Comparison of ENCODE assay signal across 23 cellular contexts in the genomic region with DNA sequence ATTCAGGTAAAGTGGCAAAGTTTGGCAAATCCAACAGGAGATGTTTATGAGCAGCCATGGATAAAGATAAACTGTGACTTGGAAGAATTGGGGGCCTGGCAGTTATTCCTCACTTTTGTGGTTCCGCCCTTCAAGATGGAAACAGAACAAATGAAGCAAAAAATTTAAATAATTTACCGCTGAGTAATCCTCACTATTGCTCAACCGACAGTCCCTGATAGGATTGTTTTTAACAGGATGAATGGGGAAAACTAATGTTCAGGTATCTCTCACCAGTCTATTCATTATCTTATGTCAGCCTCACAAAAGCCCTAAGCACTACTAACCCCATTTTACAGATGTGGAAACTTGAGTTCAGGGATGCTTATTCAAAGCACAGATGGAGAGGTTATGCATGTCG.
DNase-seq lines count a peak whose midpoint lies in the region; TF ChIP-seq lines count a peak whose summit lies in the region.
"Had no signal": no experiment of that assay in that cellular context is flagged by ENCODE, and none has a peak within 500 bp of the region (broad histone marks: within the 10 kb centered on the region; RNA-seq: fewer than 3 reads in every experiment).

No MANE protein-coding gene starts in this region.

- H3K4me3 Mint-ChIP-seq in nephron progenitor cell = no peak overlapping the region
- H3K4me3 Mint-ChIP-seq: CD4-positive, alpha-beta T cell had no signal

- H3K4me3 ChIP-seq in choroid plexus epithelial cell (ENCODE audit: low read depth, low read length) (no peak overlapping the region), Karpas-422 (ENCODE audit: low read length) (no peak overlapping the region)
- H3K4me3 ChIP-seq: A549; BLaER1 treated with 17β-estradiol and CSF1 and Interleukin-3, amounts not matched to agents 10 nM and 100 nM; GM23248; SJSA1 had no signal

- no peaks in the 10 kb centered on the region for H3K4me1 ChIP-seq in Karpas-422 (ENCODE audit: low read length)

- H3K4me1 Mint-ChIP-seq in nephron progenitor cell = peaks cover under 1% of the 10 kb centered on the region

- no peaks in the 10 kb centered on the region for H3K36me3 ChIP-seq in Karpas-422 (ENCODE audit: insufficient read depth, low read length)

- peaks cover 3% of the 10 kb centered on the region for H3K27me3 Mint-ChIP-seq in nephron progenitor cell (ENCODE audit: low read depth, poor library complexity)
- H3K27me3 Mint-ChIP-seq: CD4-positive, alpha-beta T cell had no signal

- no peaks in the 10 kb centered on the region for H4K20me1 ChIP-seq in Karpas-422 (ENCODE audit: insufficient read depth, low read depth, low read length)

- no peaks in the 10 kb centered on the region for H3K9me3 Mint-ChIP-seq in nephron progenitor cell
- H3K9me3 Mint-ChIP-seq: CD4-positive, alpha-beta T cell had no signal

- no peak overlapping the region for H3K4me2 ChIP-seq in Karpas-422 (ENCODE audit: low read depth, low read length, poor library complexity, severe bottlenecking)
- H3K4me2 ChIP-seq: BLaER1 treated with 17β-estradiol and CSF1 and Interleukin-3, amounts not matched to agents 10 nM and 100 nM had no signal

- peaks cover 29% of the 10 kb centered on the region for H3K36me3 Mint-ChIP-seq in nephron progenitor cell (ENCODE audit: low read depth)

- DNase-seq in EL (peak; percentile 15), M059J (ENCODE audit: low read depth) (peak; percentile 5), choroid plexus epithelial cell (ENCODE audit: low read depth) (peak; percentile 23), nephron progenitor cell (no peak), Karpas-422 (no peak), NOMO-1 (lab: John Stamatoyannopoulos, UW; ENCODE audit: unreplicated experiment in 2 of 2) (no peak)
- DNase-seq in stimulated activated CD8-positive, alpha-beta memory T cell treated with anti-CD3 and anti-CD28 coated beads, Interleukin-4, amount 100 ng/mL, for 48 hours = no peak
- DNase-seq: AML-193; CD4-positive, alpha-beta T cell; COR-L47; GM23248; H7; KG1; NCI-H1092 treated with DMSO at 0.1 percent for 48 hours; NCI-H1436; NCI-H187 treated with DMSO at 0.1 percent for 48 hours; NCI-H2171 treated with DMSO at 0.1 percent for 48 hours; NCI-H524; NCI-H774; PC-3 had no signal

- TF ChIP-seq CTCF in choroid plexus epithelial cell (conservative IDR thresholded peaks at IDR 0.05; ENCODE audit: low read depth, low read length) (no peak), nephron progenitor cell (IDR thresholded peaks at IDR 0.05) (no peak)

- H3K9me3 ChIP-seq in Karpas-422 (ENCODE audit: low read length) = no peaks in the 10 kb centered on the region
- H3K9me3 ChIP-seq: A549; BLaER1 treated with 17β-estradiol and CSF1 and Interleukin-3, amounts not matched to agents 10 nM and 100 nM; SJSA1 had no signal

- H3K79me2 ChIP-seq in Karpas-422 (ENCODE audit: low read length) = no peaks in the 10 kb centered on the region

- no peak overlapping the region for H3K27ac ChIP-seq in Karpas-422 (ENCODE audit: low read length)
- H3K27ac ChIP-seq: BLaER1 treated with 17β-estradiol and CSF1 and Interleukin-3, amounts not matched to agents 10 nM and 100 nM; GM23248; SJSA1 had no signal

- peak overlapping the region; percentile 36 for H3K27ac Mint-ChIP-seq in nephron progenitor cell
- H3K27ac Mint-ChIP-seq: CD4-positive, alpha-beta T cell had no signal

- no peaks in the 10 kb centered on the region for H3K27me3 ChIP-seq in Karpas-422 (ENCODE audit: low read length)
- H3K27me3 ChIP-seq: BLaER1 treated with 17β-estradiol and CSF1 and Interleukin-3, amounts not matched to agents 10 nM and 100 nM; SJSA1 had no signal

- no peak overlapping the region for H2AFZ ChIP-seq in Karpas-422 (ENCODE audit: low read length)
- H2AFZ ChIP-seq: GM23248 had no signal

- H3K9me2 ChIP-seq in Karpas-422 (replicated peaks; ENCODE audit: insufficient read depth, low read length) = no peaks in the 10 kb centered on the region

- no peak overlapping the region for H3K9ac ChIP-seq in Karpas-422 (ENCODE audit: low read length)
- H3K9ac ChIP-seq: BLaER1 treated with 17β-estradiol and CSF1 and Interleukin-3, amounts not matched to agents 10 nM and 100 nM; GM23248 had no signal

Comparison
In these comparisons a context has a peak if more than half of its experiments do, and no peak if none do; other contexts are left out.
1. DNase-seq: peak in EL (single experiment), M059J (single experiment) and choroid plexus epithelial cell (single experiment); none in nephron progenitor cell (single experiment), stimulated activated CD8-positive, alpha-beta memory T cell treated with anti-CD3 and anti-CD28 coated beads, Interleukin-4, amount 100 ng/mL, for 48 hours (single experiment), Karpas-422 (single experiment) and NOMO-1 (0 of 2).